Comparison of ENCODE assay signal across 1 cellular context in the genomic region with DNA sequence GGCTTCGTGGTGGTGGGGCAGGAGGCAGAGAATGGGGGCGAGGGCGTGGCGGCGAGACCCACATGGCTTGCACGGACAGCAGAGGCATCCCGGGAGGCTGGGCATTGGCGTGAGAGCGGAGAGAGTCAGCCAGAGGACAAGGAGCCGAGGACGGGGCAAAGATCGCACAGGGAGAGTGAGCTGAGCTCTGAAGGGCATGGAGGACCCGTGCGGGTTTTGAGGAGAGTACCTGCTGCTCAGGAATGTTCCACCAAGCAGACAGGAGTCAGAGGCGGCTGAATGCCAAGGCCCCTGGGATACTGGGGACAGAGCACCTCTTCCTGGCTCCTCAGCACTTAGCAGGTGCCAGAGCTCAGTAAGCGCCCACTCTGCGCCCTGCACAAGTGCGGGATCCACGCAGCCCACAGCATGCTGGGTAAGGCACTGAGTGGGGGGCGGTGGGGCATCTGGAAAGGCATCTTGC.
A peak's percentile ranks its signal among the peaks of the same experiment; 100 is the strongest.
TF ChIP-seq lines count a peak whose summit lies in the region.

No MANE protein-coding gene starts in this region.

TF ChIP-seq in Ishikawa, 13 proteins besides CTCF, POLR2A, EP300 and RAD21 (continued from another document):
- TF ChIP-seq TEAD4 (IDR thresholded peaks at IDR 0.05) = peak; percentile 64
- TF ChIP-seq TCF12 (IDR thresholded peaks at IDR 0.05; ENCODE audit: low read depth) = peak; percentile 39; the same call in 1 of the 2 replicates
- no peak for TF ChIP-seq TAF1 (IDR thresholded peaks at IDR 0.05; ENCODE audit: low read depth)
- TF ChIP-seq, protein P1, sequence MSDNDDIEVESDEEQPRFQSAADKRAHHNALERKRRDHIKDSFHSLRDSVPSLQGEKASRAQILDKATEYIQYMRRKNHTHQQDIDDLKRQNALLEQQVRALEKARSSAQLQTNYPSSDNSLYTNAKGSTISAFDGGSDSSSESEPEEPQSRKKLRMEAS (IDR thresholded peaks at IDR 0.05) = no peak; the same call in none of the 2 replicates
- TF ChIP-seq, protein P2, sequence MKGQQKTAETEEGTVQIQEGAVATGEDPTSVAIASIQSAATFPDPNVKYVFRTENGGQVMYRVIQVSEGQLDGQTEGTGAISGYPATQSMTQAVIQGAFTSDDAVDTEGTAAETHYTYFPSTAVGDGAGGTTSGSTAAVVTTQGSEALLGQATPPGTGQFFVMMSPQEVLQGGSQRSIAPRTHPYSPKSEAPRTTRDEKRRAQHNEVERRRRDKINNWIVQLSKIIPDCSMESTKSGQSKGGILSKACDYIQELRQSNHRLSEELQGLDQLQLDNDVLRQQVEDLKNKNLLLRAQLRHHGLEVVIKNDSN (IDR thresholded peaks at IDR 0.05) = no peak
- TF ChIP-seq CEBPB (IDR thresholded peaks at IDR 0.05) = no peak
